In genomic region chr4:147733614-147734344, GRCh38 we compare ENCODE assay signal across 8 cellular contexts. TPM values are rescaled to one million over a fixed set of nuclear protein-coding genes. Genes with fewer than 3 reads are reported as not detected.
A peak's percentile ranks its signal among the peaks of the same experiment; 100 is the strongest.
DNase-seq lines count a peak whose midpoint lies in the region; ATAC-seq and TF ChIP-seq lines count a peak whose summit lies in the region.

No MANE protein-coding gene starts in this region.

- peak overlapping the region in 4 of 11 experiments; percentile 79 to 85 (median 84); a peak in 7 of 22 replicates for H3K9ac ChIP-seq in BLaER1 treated with 17β-estradiol and CSF1 and Interleukin-3, amounts not matched to agents 10 nM and 100 nM
- no peak overlapping the region for H3K9ac ChIP-seq in duodenal mucosa (ENCODE audit: low read depth in 1 of 2, low read length in 2 of 2)

- peak overlapping the region in 4 of 10 donors; percentile 33 to 67 (median 53) for H3K27ac Mint-ChIP-seq in naive thymus-derived CD8-positive, alpha-beta T cell

- peak overlapping the region; percentile 77 to 91 (median 84); a peak in 19 of 20 replicates for H3K4me3 ChIP-seq in BLaER1 treated with 17β-estradiol and CSF1 and Interleukin-3, amounts not matched to agents 10 nM and 100 nM
- H3K4me3 ChIP-seq in MG63 (peak overlapping the region; percentile 77), duodenal mucosa (ENCODE audit: low read depth in 1 of 2, low read length in 2 of 2) (peak overlapping the region; percentile 87 to 88)

- no peaks in the 10 kb centered on the region for H3K9me3 Mint-ChIP-seq in naive thymus-derived CD8-positive, alpha-beta T cell

- H3K4me1 ChIP-seq in BLaER1 treated with 17β-estradiol and CSF1 and Interleukin-3, amounts not matched to agents 10 nM and 100 nM: peaks cover 11 to 48% (median 25%) of the 10 kb centered on the region in 10 experiments
- H3K4me1 ChIP-seq in duodenal mucosa (ENCODE audit: control insufficient read depth in 1 of 2, insufficient read depth in 2 of 2, low read length in 2 of 2): peaks cover 10 to 15% of the 10 kb centered on the region in 2 donors

- H3K27me3 ChIP-seq in BLaER1 treated with 17β-estradiol and CSF1 and Interleukin-3, amounts not matched to agents 10 nM and 100 nM: peaks cover 0 to 10% (median 0%) of the 10 kb centered on the region in 11 experiments; a peak in 7 of 22 replicates
- no peaks in the 10 kb centered on the region for H3K27me3 ChIP-seq in MG63
- no peaks in the 10 kb centered on the region for H3K27me3 ChIP-seq in duodenal mucosa (ENCODE audit: control insufficient read depth in 1 of 2, insufficient read depth in 2 of 2, low read length in 2 of 2)

- ATAC-seq in naive thymus-derived CD8-positive, alpha-beta T cell: no peak

- no peak for DNase-seq in MG63
- no peak for DNase-seq in naive thymus-derived CD8-positive, alpha-beta T cell
- no peak for DNase-seq in GM13976 (ENCODE audit: low spot score)
- DNase-seq in NCI-H2196 (lab: John Stamatoyannopoulos, UW; ENCODE audit: unreplicated experiment): no peak
- DNase-seq in activated effector memory CD4-positive, alpha-beta T cell treated with anti-CD3 and anti-CD28 coated beads, Interleukin-2, amount 50 U/mL, for 16 hours: no peak
- no peak for DNase-seq in stimulated activated CD4-positive, alpha-beta T cell treated with anti-CD3 and anti-CD28 coated beads, Interleukin-2, amount 100 ng/mL, for 24 hours

- peaks cover 0 to 11% (median 5%) of the 10 kb centered on the region in 5 donors for H3K27me3 Mint-ChIP-seq in naive thymus-derived CD8-positive, alpha-beta T cell

- H3K36me3 ChIP-seq in BLaER1 treated with 17β-estradiol and CSF1 and Interleukin-3, amounts not matched to agents 10 nM and 100 nM: no peaks in the 10 kb centered on the region
- no peaks in the 10 kb centered on the region; the same call in 1 of the 2 replicates for H3K36me3 ChIP-seq in MG63
- no peaks in the 10 kb centered on the region for H3K36me3 ChIP-seq in duodenal mucosa (ENCODE audit: control insufficient read depth in 1 of 2, insufficient read depth in 2 of 2, low read length in 2 of 2)

- no peak for TF ChIP-seq CTCF in GM13976 (IDR thresholded peaks at IDR 0.05; ENCODE audit: borderline replicate concordance, control extremely low read depth, extremely low read depth, insufficient read depth, missing control alignments)

- no peak overlapping the region for H3K27ac ChIP-seq in BLaER1 treated with 17β-estradiol and CSF1 and Interleukin-3, amounts not matched to agents 10 nM and 100 nM
- H3K27ac ChIP-seq in duodenal mucosa (ENCODE audit: low read depth, low read length): peak overlapping the region; percentile 26

- H3K4me1 Mint-ChIP-seq in naive thymus-derived CD8-positive, alpha-beta T cell: peaks cover 14 to 32% (median 27%) of the 10 kb centered on the region in 4 donors

- H3K4me2 ChIP-seq in BLaER1 treated with 17β-estradiol and CSF1 and Interleukin-3, amounts not matched to agents 10 nM and 100 nM: peak overlapping the region; percentile 85 to 98 (median 91)

- peaks cover 6 to 45% (median 24%) of the 10 kb centered on the region in 11 experiments; a peak in 18 of 22 replicates for H4K20me1 ChIP-seq in BLaER1 treated with 17β-estradiol and CSF1 and Interleukin-3, amounts not matched to agents 10 nM and 100 nM

- H3K4me3 Mint-ChIP-seq in naive thymus-derived CD8-positive, alpha-beta T cell: peak overlapping the region; percentile 1 to 96 (median 92)

- H3K36me3 Mint-ChIP-seq in naive thymus-derived CD8-positive, alpha-beta T cell: no peaks in the 10 kb centered on the region

- in situ Hi-C loops in GM13976 (cut with MboI; ENCODE audit: low sequenced_read_pairs, unreplicated experiment): no loop called here

- H3K9me3 ChIP-seq in BLaER1 treated with 17β-estradiol and CSF1 and Interleukin-3, amounts not matched to agents 10 nM and 100 nM (replicated peaks in 1 of 11): no peaks in the 10 kb centered on the region
- no peaks in the 10 kb centered on the region for H3K9me3 ChIP-seq in MG63
- H3K9me3 ChIP-seq in duodenal mucosa (ENCODE audit: control insufficient read depth in 1 of 2, low read length in 2 of 2): no peaks in the 10 kb centered on the region

- POLR2A ChIA-PET in naive thymus-derived CD8-positive, alpha-beta T cell (lab: Charles Lee): no interaction called here

RNA-seq across cellular contexts. Expression of gene ARHGAP10, which starts 1.9 kb away (rescaled TPM):
- 7.7 and 15.2 TPM in 2 replicates for total RNA-seq in MG63 (2014; rRNA removed; shearing (Covaris generic); ENCODE audit: low replicate concordance)
- total RNA-seq in naive thymus-derived CD8-positive, alpha-beta T cell: 1 to 10 TPM; 6.4 TPM
- polyA plus RNA-seq in naive thymus-derived CD8-positive, alpha-beta T cell: 10 to 100 TPM in 2 of 3 donors, 1 to 10 TPM in 1; 7.4 to 16.4 (median 12.5) TPM

RNA-seq across cellular contexts. Expression of gene PRMT9, which starts 49.8 kb away (rescaled TPM):
- 3.1 and 3.9 TPM in 2 replicates for total RNA-seq in MG63 (2014; rRNA removed; shearing (Covaris generic); ENCODE audit: low replicate concordance)
- 10 to 100 TPM; 10.6 to 13.3 TPM for total RNA-seq in naive thymus-derived CD8-positive, alpha-beta T cell
- polyA plus RNA-seq in naive thymus-derived CD8-positive, alpha-beta T cell: 1 to 10 TPM; 4.6 to 5.8 (median 5.4) TPM
